In the genomic region with DNA sequence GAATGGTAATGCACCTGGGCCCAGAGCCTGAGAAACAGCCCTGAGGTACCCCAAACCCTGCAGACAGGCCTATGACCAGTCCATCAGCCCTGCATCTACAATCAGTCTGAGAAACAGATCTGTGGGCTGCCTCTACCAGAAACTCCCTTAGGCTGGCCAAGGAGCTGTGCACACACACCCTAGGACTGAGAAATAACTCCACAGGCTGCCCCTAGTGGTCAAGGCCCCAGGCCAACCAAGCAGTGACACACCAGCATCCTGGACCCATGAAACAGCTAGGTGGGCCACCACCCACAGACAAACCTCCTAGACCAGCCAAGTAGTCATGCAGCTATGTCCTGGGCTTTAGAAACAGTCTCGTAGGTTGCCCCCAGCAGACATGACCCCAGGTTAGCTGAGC, we compare ENCODE assay signal across 1 cellular context.
TF ChIP-seq lines count a peak whose summit lies in the region.

No MANE protein-coding gene starts in this region.

TF ChIP-seq in GM23338, 12 proteins besides CTCF, POLR2A, EP300 and RAD21 (continued from another document):
- TF ChIP-seq, protein P1, sequence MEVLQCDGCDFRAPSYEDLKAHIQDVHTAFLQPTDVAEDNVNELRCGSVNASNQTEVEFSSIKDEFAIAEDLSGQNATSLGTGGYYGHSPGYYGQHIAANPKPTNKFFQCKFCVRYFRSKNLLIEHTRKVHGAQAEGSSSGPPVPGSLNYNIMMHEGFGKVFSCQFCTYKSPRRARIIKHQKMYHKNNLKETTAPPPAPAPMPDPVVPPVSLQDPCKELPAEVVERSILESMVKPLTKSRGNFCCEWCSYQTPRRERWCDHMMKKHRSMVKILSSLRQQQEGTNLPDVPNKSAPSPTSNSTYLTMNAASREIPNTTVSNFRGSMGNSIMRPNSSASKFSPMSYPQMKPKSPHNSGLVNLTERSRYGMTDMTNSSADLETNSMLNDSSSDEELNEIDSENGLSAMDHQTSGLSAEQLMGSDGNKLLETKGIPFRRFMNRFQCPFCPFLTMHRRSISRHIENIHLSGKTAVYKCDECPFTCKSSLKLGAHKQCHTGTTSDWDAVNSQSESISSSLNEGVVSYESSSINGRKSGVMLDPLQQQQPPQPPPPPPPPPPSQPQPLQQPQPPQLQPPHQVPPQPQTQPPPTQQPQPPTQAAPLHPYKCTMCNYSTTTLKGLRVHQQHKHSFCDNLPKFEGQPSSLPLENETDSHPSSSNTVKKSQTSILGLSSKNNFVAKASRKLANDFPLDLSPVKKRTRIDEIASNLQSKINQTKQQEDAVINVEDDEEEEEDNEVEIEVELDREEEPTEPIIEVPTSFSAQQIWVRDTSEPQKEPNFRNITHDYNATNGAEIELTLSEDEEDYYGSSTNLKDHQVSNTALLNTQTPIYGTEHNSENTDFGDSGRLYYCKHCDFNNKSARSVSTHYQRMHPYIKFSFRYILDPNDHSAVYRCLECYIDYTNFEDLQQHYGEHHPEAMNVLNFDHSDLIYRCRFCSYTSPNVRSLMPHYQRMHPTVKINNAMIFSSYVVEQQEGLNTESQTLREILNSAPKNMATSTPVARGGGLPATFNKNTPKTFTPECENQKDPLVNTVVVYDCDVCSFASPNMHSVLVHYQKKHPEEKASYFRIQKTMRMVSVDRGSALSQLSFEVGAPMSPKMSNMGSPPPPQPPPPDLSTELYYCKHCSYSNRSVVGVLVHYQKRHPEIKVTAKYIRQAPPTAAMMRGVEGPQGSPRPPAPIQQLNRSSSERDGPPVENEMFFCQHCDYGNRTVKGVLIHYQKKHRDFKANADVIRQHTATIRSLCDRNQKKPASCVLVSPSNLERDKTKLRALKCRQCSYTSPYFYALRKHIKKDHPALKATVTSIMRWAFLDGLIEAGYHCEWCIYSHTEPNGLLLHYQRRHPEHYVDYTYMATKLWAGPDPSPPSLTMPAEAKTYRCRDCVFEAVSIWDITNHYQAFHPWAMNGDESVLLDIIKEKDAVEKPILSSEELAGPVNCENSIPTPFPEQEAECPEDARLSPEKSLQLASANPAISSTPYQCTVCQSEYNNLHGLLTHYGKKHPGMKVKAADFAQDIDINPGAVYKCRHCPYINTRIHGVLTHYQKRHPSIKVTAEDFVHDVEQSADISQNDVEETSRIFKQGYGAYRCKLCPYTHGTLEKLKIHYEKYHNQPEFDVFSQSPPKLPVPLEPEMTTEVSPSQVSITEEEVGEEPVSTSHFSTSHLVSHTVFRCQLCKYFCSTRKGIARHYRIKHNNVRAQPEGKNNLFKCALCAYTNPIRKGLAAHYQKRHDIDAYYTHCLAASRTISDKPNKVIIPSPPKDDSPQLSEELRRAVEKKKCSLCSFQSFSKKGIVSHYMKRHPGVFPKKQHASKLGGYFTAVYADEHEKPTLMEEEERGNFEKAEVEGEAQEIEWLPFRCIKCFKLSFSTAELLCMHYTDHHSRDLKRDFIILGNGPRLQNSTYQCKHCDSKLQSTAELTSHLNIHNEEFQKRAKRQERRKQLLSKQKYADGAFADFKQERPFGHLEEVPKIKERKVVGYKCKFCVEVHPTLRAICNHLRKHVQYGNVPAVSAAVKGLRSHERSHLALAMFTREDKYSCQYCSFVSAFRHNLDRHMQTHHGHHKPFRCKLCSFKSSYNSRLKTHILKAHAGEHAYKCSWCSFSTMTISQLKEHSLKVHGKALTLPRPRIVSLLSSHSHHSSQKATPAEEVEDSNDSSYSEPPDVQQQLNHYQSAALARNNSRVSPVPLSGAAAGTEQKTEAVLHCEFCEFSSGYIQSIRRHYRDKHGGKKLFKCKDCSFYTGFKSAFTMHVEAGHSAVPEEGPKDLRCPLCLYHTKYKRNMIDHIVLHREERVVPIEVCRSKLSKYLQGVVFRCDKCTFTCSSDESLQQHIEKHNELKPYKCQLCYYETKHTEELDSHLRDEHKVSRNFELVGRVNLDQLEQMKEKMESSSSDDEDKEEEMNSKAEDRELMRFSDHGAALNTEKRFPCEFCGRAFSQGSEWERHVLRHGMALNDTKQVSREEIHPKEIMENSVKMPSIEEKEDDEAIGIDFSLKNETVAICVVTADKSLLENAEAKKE (CRISPR knock-in tag; IDR thresholded peaks at IDR 0.05) = no peak
- TF ChIP-seq CREB1 (CRISPR knock-in tag; IDR thresholded peaks at IDR 0.05; ENCODE audit: low read depth) = no peak
- TF ChIP-seq, protein P2, sequence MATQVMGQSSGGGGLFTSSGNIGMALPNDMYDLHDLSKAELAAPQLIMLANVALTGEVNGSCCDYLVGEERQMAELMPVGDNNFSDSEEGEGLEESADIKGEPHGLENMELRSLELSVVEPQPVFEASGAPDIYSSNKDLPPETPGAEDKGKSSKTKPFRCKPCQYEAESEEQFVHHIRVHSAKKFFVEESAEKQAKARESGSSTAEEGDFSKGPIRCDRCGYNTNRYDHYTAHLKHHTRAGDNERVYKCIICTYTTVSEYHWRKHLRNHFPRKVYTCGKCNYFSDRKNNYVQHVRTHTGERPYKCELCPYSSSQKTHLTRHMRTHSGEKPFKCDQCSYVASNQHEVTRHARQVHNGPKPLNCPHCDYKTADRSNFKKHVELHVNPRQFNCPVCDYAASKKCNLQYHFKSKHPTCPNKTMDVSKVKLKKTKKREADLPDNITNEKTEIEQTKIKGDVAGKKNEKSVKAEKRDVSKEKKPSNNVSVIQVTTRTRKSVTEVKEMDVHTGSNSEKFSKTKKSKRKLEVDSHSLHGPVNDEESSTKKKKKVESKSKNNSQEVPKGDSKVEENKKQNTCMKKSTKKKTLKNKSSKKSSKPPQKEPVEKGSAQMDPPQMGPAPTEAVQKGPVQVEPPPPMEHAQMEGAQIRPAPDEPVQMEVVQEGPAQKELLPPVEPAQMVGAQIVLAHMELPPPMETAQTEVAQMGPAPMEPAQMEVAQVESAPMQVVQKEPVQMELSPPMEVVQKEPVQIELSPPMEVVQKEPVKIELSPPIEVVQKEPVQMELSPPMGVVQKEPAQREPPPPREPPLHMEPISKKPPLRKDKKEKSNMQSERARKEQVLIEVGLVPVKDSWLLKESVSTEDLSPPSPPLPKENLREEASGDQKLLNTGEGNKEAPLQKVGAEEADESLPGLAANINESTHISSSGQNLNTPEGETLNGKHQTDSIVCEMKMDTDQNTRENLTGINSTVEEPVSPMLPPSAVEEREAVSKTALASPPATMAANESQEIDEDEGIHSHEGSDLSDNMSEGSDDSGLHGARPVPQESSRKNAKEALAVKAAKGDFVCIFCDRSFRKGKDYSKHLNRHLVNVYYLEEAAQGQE (IDR thresholded peaks at IDR 0.05; ENCODE audit: unreplicated experiment) = no peak
